In genomic region chr19:33300016-33300981, GRCh38 we compare ENCODE assay signal across 9 cellular contexts. TPM values are rescaled to one million over a fixed set of nuclear protein-coding genes. Genes with fewer than 3 reads are reported as not detected.
DNase-seq lines count a peak whose midpoint lies in the region; ATAC-seq and TF ChIP-seq lines count a peak whose summit lies in the region.
"Had no signal": no experiment of that assay in that cellular context is flagged by ENCODE, and none has a peak within 500 bp of the region (broad histone marks: within the 10 kb centered on the region; RNA-seq: fewer than 3 reads in every experiment).

No MANE protein-coding gene starts in this region.

- H3K9me3 Mint-ChIP-seq in CD4-positive, alpha-beta memory T cell, result no peaks in the 10 kb centered on the region
- H3K9me3 Mint-ChIP-seq in progenitor cell of endocrine pancreas (ENCODE audit: low read depth), result no peaks in the 10 kb centered on the region

- H3K27ac Mint-ChIP-seq in CD4-positive, alpha-beta memory T cell, result no peak overlapping the region
- peak overlapping the region; percentile 29 for H3K27ac Mint-ChIP-seq in progenitor cell of endocrine pancreas

- intact Hi-C loops in CD4-positive, alpha-beta memory T cell (cut with micrococcal nuclease), result no loop called here
- intact Hi-C loops in A673 (cut with micrococcal nuclease; ENCODE audit: unreplicated experiment), result no loop called here

- DNase-seq in CD4-positive, alpha-beta memory T cell, result no peak
- DNase-seq in RPMI8226 (peak; percentile 12), right atrium auricular region (ENCODE audit: low spot score) (no peak), progenitor cell of endocrine pancreas (ENCODE audit: low spot score, unreplicated experiment) (no peak), NCI-H1105 treated with DMSO at 0.1 percent for 48 hours (lab: John Stamatoyannopoulos, UW) (no peak), SJCRH30 (no peak), A673 (ENCODE audit: low spot score) (no peak)

- ATAC-seq in GM18907 (IDR thresholded peaks at IDR 0.05; ENCODE audit: unreplicated experiment), result no peak

- H3K4me1 ChIP-seq in CD4-positive, alpha-beta memory T cell (ENCODE audit: insufficient read depth, low read length), result peaks cover 22% of the 10 kb centered on the region
- H3K4me1 ChIP-seq in right atrium auricular region, result peaks cover 0 to 33% of the 10 kb centered on the region in 2 donors
- peaks cover 8% of the 10 kb centered on the region for H3K4me1 ChIP-seq in SJCRH30
- H3K4me1 ChIP-seq in A673 (ENCODE audit: insufficient read depth, low read length, poor library complexity, severe bottlenecking), result no peaks in the 10 kb centered on the region

- H3K36me3 Mint-ChIP-seq in CD4-positive, alpha-beta memory T cell, result no peaks in the 10 kb centered on the region
- no peaks in the 10 kb centered on the region for H3K36me3 Mint-ChIP-seq in progenitor cell of endocrine pancreas (ENCODE audit: insufficient read depth)

- no peak overlapping the region for H3K27ac ChIP-seq in CD4-positive, alpha-beta memory T cell (ENCODE audit: low read depth, low read length)
- no peak overlapping the region for H3K27ac ChIP-seq in right atrium auricular region
- no peak overlapping the region for H3K27ac ChIP-seq in SJCRH30
- no peak overlapping the region for H3K27ac ChIP-seq in A673 (ENCODE audit: low read depth, low read length, poor library complexity, severe bottlenecking)
- H3K27ac ChIP-seq: uterus had no signal

- no peaks in the 10 kb centered on the region for H3K36me3 ChIP-seq in CD4-positive, alpha-beta memory T cell (ENCODE audit: insufficient read depth, low read length)
- H3K36me3 ChIP-seq in right atrium auricular region, result no peaks in the 10 kb centered on the region
- no peaks in the 10 kb centered on the region for H3K36me3 ChIP-seq in SJCRH30
- no peaks in the 10 kb centered on the region for H3K36me3 ChIP-seq in A673 (ENCODE audit: insufficient read depth, low read length, poor library complexity, severe bottlenecking)
- H3K36me3 ChIP-seq: uterus had no signal

- CTCF ChIA-PET in CD4-positive, alpha-beta memory T cell (lab: Charles Lee; ENCODE audit: partially characterized antibody), result interaction anchor here (1.1 kb wide), 1 partner anchor 48 kb away, joined by 3 read pairs; no protein-coding TSS in a partner anchor
- CTCF ChIA-PET in A673 (lab: Charles Lee), result no interaction called here

- H3K27me3 Mint-ChIP-seq in CD4-positive, alpha-beta memory T cell, result peaks cover 14 to 16% of the 10 kb centered on the region in 2 donors
- H3K27me3 Mint-ChIP-seq in progenitor cell of endocrine pancreas, result peaks cover 18% of the 10 kb centered on the region

- no peaks in the 10 kb centered on the region for H3K9me3 ChIP-seq in CD4-positive, alpha-beta memory T cell (ENCODE audit: control insufficient read depth in 1 of 2, low read length in 2 of 2)
- no peaks in the 10 kb centered on the region for H3K9me3 ChIP-seq in right atrium auricular region
- no peaks in the 10 kb centered on the region for H3K9me3 ChIP-seq in SJCRH30 (replicated peaks)
- H3K9me3 ChIP-seq in A673 (ENCODE audit: low read depth, low read length, poor library complexity, severe bottlenecking), result no peaks in the 10 kb centered on the region
- H3K9me3 ChIP-seq: uterus had no signal

- peak overlapping the region in 7 of 8 donors; percentile 46 to 79 (median 62) for H3K4me3 Mint-ChIP-seq in CD4-positive, alpha-beta memory T cell
- peak overlapping the region; percentile 73 for H3K4me3 Mint-ChIP-seq in progenitor cell of endocrine pancreas (ENCODE audit: low read depth)

- TF ChIP-seq CTCF in right atrium auricular region (IDR thresholded peaks at IDR 0.05) (no peak), progenitor cell of endocrine pancreas (IDR thresholded peaks at IDR 0.05; ENCODE audit: unreplicated experiment) (no peak), A673 (conservative IDR thresholded peaks at IDR 0.05; ENCODE audit: low read depth, low read length) (no peak)

- no peak overlapping the region for H3K4me3 ChIP-seq in CD4-positive, alpha-beta memory T cell (ENCODE audit: low read length in 2 of 2)
- H3K4me3 ChIP-seq in right atrium auricular region (peak overlapping the region; percentile 17 to 75), SJCRH30 (no peak overlapping the region), A673 (ENCODE audit: low read depth, low read length, poor library complexity, severe bottlenecking) (no peak overlapping the region)

- peaks cover 7% of the 10 kb centered on the region for H3K27me3 ChIP-seq in CD4-positive, alpha-beta memory T cell (ENCODE audit: insufficient read depth, low read length)
- no peaks in the 10 kb centered on the region for H3K27me3 ChIP-seq in right atrium auricular region
- H3K27me3 ChIP-seq in SJCRH30, result no peaks in the 10 kb centered on the region
- peaks cover 34% of the 10 kb centered on the region for H3K27me3 ChIP-seq in A673 (replicated peaks; ENCODE audit: insufficient read depth, low read depth, low read length, poor library complexity)
- H3K27me3 ChIP-seq: uterus had no signal

- peaks cover 0 to 12% (median 7%) of the 10 kb centered on the region in 4 donors for H3K4me1 Mint-ChIP-seq in CD4-positive, alpha-beta memory T cell
- peaks cover 34% of the 10 kb centered on the region for H3K4me1 Mint-ChIP-seq in progenitor cell of endocrine pancreas (ENCODE audit: low read depth)

- POLR2A ChIA-PET in CD4-positive, alpha-beta memory T cell (lab: Charles Lee; ENCODE audit: partially characterized antibody), result no interaction called here
- POLR2A ChIA-PET in A673 (lab: Charles Lee; ENCODE audit: low non-redundant PET), result no interaction called here

- no TSS peak for BruUV-seq in A673 (replicated peaks; lab: Mats Ljungman, UMichigan)

RNA-seq across cellular contexts. Expression of gene CEBPA, which starts 2.0 kb away (rescaled TPM):
- 1 to 10 TPM; 2.3 to 2.4 TPM for total RNA-seq in CD4-positive, alpha-beta memory T cell
- polyA plus RNA-seq in CD4-positive, alpha-beta memory T cell, result under 1 TPM; 0.20 to 0.94 TPM
- total RNA-seq in right atrium auricular region, result 10 to 100 TPM in 1 of 2 donors, 1 to 10 TPM in 1; 1.3 to 11.0 TPM
- 12.3 and 12.5 TPM in 2 replicates for total RNA-seq in progenitor cell of endocrine pancreas
- 5.8 and 5.9 TPM in 2 replicates for total RNA-seq in SJCRH30 (2014; rRNA removed; shearing (Covaris generic))
- total RNA-seq in A673 (2021), result 1.4 TPM in 2 replicates

Comparison
In these comparisons a context has a peak if more than half of its experiments do, and no peak if none do; other contexts are left out.
1. H3K4me3 ChIP-seq: peak in right atrium auricular region (2 of 2); none in CD4-positive, alpha-beta memory T cell (0 of 2), SJCRH30 (single experiment) and A673 (single experiment).